In genomic region chr14:74739293-74740030, GRCh38 we compare ENCODE assay signal across 12 cellular contexts.
"Had no signal": no experiment of that assay in that cellular context is flagged by ENCODE, and none has a peak within 500 bp of the region (broad histone marks: within the 10 kb centered on the region; RNA-seq: fewer than 3 reads in every experiment).

No MANE protein-coding gene starts in this region.

- H3K4me1 Mint-ChIP-seq: activated CD4-positive, alpha-beta T cell treated with anti-CD3 and anti-CD28 coated beads, Interleukin-2, amount 10 ng/mL, durations not matched to agents 7 days and 5 days; activated naive CD4-positive, alpha-beta T cell treated with anti-CD3 and anti-CD28 coated beads, Interleukin-2, amount 50 U/mL, for 24 hours; brain had no signal

- H3K4me1 ChIP-seq: esophagus muscularis mucosa, heart left ventricle, vagina had no signal

- H3K9me3 Mint-ChIP-seq: activated CD4-positive, alpha-beta T cell treated with anti-CD3 and anti-CD28 coated beads, Interleukin-2, amount 10 ng/mL, durations not matched to agents 7 days and 5 days; activated naive CD4-positive, alpha-beta T cell treated with anti-CD3 and anti-CD28 coated beads, Interleukin-2, amount 50 U/mL, for 24 hours; activated T-helper 2 cell treated with anti-CD3 and anti-CD28 coated beads, Interferon-gamma antibody, Interleukin-2, Interleukin-4, amounts not matched to agents 10 μg/mL and 5 μg/mL and 100 μg/mL, durations not matched to agents 14 hours and 24 hours and 36 hours; brain; endodermal cell; T-helper 1 cell treated with Interleukin-12 subunit alpha and Interleukin-12 subunit beta and Interleukin-4 antibody, amounts not matched to agents 30 μg/mL and 1 μg/mL, for 36 hours had no signal

- H3K4me3 ChIP-seq: esophagus muscularis mucosa, heart left ventricle, vagina had no signal

- DNase-seq: activated CD4-positive, alpha-beta T cell treated with anti-CD3 and anti-CD28 coated beads, Interleukin-2, amount 10 ng/mL, durations not matched to agents 7 days and 5 days; activated CD4-positive, CD25-positive, alpha-beta regulatory T cell; endodermal cell; heart left ventricle; stimulated activated CD4-positive, alpha-beta T cell treated with anti-CD3 and anti-CD28 coated beads, Interleukin-15, amount 100 ng/mL, for 24 hours; stimulated activated CD4-positive, alpha-beta T cell treated with anti-CD3 and anti-CD28 coated beads, Interleukin-4, amount 100 ng/mL, for 24 hours had no signal

- H3K27me3 ChIP-seq: esophagus muscularis mucosa, heart left ventricle, vagina had no signal

- H3K27ac ChIP-seq: esophagus muscularis mucosa, heart left ventricle, vagina had no signal

- H3K9me3 ChIP-seq: esophagus muscularis mucosa, heart left ventricle, vagina had no signal

- H3K27me3 Mint-ChIP-seq: activated CD4-positive, alpha-beta T cell treated with anti-CD3 and anti-CD28 coated beads, Interleukin-2, amount 10 ng/mL, durations not matched to agents 7 days and 5 days; activated naive CD4-positive, alpha-beta T cell treated with anti-CD3 and anti-CD28 coated beads, Interleukin-2, amount 50 U/mL, for 24 hours; brain had no signal

- H3K27ac Mint-ChIP-seq: activated CD4-positive, alpha-beta T cell treated with anti-CD3 and anti-CD28 coated beads, Interleukin-2, amount 10 ng/mL, durations not matched to agents 7 days and 5 days; activated naive CD4-positive, alpha-beta T cell treated with anti-CD3 and anti-CD28 coated beads, Interleukin-2, amount 50 U/mL, for 24 hours; activated T-helper 2 cell treated with anti-CD3 and anti-CD28 coated beads, Interferon-gamma antibody, Interleukin-2, Interleukin-4, amounts not matched to agents 10 μg/mL and 5 μg/mL and 100 μg/mL, durations not matched to agents 14 hours and 24 hours and 36 hours; brain; endodermal cell; T-helper 1 cell treated with Interleukin-12 subunit alpha and Interleukin-12 subunit beta and Interleukin-4 antibody, amounts not matched to agents 30 μg/mL and 1 μg/mL, for 36 hours had no signal

- H3K4me3 Mint-ChIP-seq: activated CD4-positive, alpha-beta T cell treated with anti-CD3 and anti-CD28 coated beads, Interleukin-2, amount 10 ng/mL, durations not matched to agents 7 days and 5 days; activated naive CD4-positive, alpha-beta T cell treated with anti-CD3 and anti-CD28 coated beads, Interleukin-2, amount 50 U/mL, for 24 hours; brain; endodermal cell; T-helper 1 cell treated with Interleukin-12 subunit alpha and Interleukin-12 subunit beta and Interleukin-4 antibody, amounts not matched to agents 30 μg/mL and 1 μg/mL, for 36 hours had no signal

- ATAC-seq: heart left ventricle had no signal
